ENCODE assay signal across 8 cellular contexts in the genomic region with DNA sequence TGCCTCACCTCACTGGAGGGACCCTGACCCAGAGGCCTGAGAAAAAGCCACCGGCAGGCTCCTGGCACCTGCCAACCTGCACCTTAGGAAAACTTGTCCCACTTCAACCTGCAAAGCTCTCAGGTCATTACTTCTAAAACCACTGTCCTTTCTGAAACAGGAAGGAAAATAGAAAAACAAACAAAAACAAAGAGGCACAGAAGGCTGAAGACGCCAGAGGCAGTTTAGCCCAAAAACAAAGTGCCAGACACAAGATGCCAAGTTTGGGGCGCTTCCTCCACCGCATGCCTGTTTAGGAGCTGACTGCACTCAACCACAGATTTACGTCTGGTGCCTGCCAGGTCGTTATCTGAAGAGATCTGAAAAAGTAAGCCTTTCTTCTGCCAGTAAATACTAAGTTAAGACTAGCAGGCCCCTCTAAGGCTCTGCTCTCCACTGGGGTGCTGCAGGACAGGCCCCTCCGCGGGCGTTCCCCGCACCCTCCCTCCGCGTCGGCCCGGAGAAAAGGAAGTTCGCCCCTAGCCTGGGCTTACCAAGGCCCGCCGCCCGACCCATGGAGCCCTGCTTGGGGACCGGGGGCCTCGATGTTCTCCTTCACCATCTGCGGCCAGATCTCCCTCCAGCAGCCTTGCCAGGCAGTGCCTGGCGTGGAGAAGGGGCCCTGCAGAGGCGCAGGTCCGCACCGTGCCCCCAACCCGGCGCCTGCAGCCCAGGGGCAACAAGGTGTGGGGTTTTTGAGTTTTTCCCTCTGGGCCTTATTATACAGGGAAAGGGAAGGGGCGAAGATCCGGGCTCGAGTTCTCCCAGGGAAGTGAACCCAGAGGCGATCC. TPM values are rescaled to one million over a fixed set of nuclear protein-coding genes. Genes with fewer than 3 reads are reported as not detected.
DNase-seq lines count a peak whose midpoint lies in the region; ATAC-seq and TF ChIP-seq lines count a peak whose summit lies in the region.

No MANE protein-coding gene starts in this region.

- H3K4me3 ChIP-seq in GM06990 (replicated peaks; ENCODE audit: low read depth, low read length) (peak overlapping the region; percentile 64), WERI-Rb-1 (ENCODE audit: low read depth, low read length) (peak overlapping the region; percentile 89), neuron (ENCODE audit: low read length) (peak overlapping the region; percentile 59)

- H2AFZ ChIP-seq in neuron (ENCODE audit: low read depth, low read length), result peak overlapping the region; percentile 80

- H3K4me1 ChIP-seq in neuron (ENCODE audit: insufficient read depth, low read length), result peaks cover 11% of the 10 kb centered on the region

- H3K27ac ChIP-seq in WERI-Rb-1, result peak overlapping the region; percentile 64

- H3K36me3 ChIP-seq in GM06990 (ENCODE audit: control insufficient read depth, insufficient read depth, low read length) (peaks cover 3% of the 10 kb centered on the region), WERI-Rb-1 (peaks cover 9% of the 10 kb centered on the region), neuron (ENCODE audit: insufficient read depth, low read length) (peaks cover 10% of the 10 kb centered on the region)

- H3K27me3 ChIP-seq in GM06990 (replicated peaks; ENCODE audit: control insufficient read depth, insufficient read depth, low read length), result no peaks in the 10 kb centered on the region
- H3K27me3 ChIP-seq in WERI-Rb-1 (ENCODE audit: insufficient read depth, low read depth, severe bottlenecking), result no peaks in the 10 kb centered on the region
- H3K27me3 ChIP-seq in neuron (ENCODE audit: insufficient read depth, low read length), result no peaks in the 10 kb centered on the region

- no peak for TF ChIP-seq CTCF in GM06990 (IDR thresholded peaks at IDR 0.05; ENCODE audit: insufficient read depth, low read length, poor library complexity, severe bottlenecking)
- no peak for TF ChIP-seq CTCF in WERI-Rb-1 (IDR thresholded peaks at IDR 0.05; ENCODE audit: low read depth, low read length)

- ATAC-seq in HG02571 (IDR thresholded peaks at IDR 0.05; ENCODE audit: unreplicated experiment), result peak; percentile 24
- peak; percentile 20 for ATAC-seq in esophagus mucosa

- DNase-seq in GM06990 (ENCODE audit: extremely low read depth, insufficient read length) (peak; percentile 48), WERI-Rb-1 (peak; percentile 12), superior temporal gyrus (ENCODE audit: extremely low spot score) (no peak), activated gamma-delta T cell (lab: John Stamatoyannopoulos, UW) (no peak), medulla oblongata (ENCODE audit: extremely low spot score) (no peak)

- H3K9me3 ChIP-seq in WERI-Rb-1 (ENCODE audit: severe bottlenecking) (no peaks in the 10 kb centered on the region), neuron (ENCODE audit: low read length) (no peaks in the 10 kb centered on the region)

RNA-seq across cellular contexts. Expression of a gene that starts 1.3 kb away (rescaled TPM):
- total RNA-seq in esophagus mucosa, result 10.6 TPM

Comparison
In these comparisons a context has a peak if more than half of its experiments do, and no peak if none do; other contexts are left out.
1. DNase-seq: peak in GM06990 (single experiment) and WERI-Rb-1 (single experiment); none in superior temporal gyrus (single experiment), activated gamma-delta T cell (single experiment) and medulla oblongata (single experiment).
2. Peak in every context shown above with its lines, with median percentiles within 50 percentile points of each other: H3K4me3 ChIP-seq.